18 cellular contexts compared by ENCODE assay signal in the genomic region with DNA sequence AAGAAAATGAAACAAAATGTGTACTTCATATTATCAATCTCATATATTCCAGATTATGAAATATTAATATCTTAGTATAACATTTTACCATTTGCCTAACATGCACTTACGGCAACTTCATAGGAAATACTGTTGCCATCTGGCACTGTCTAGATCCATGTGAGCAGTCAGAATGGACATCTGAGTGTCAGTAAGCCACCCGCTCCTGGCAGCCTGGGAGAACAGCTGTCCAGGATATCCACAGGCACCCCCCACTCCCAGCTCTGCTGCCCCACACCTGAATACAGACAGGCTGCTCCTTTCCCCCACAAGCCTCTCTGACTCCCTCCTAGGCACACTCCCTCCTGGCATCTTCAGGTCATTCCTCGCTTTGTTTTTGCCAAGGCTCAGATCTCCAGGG.
DNase-seq lines count a peak whose midpoint lies in the region; ATAC-seq and TF ChIP-seq lines count a peak whose summit lies in the region.
"Had no signal": no experiment of that assay in that cellular context is flagged by ENCODE, and none has a peak within 500 bp of the region (broad histone marks: within the 10 kb centered on the region; RNA-seq: fewer than 3 reads in every experiment).

No MANE protein-coding gene starts in this region.

- no peak overlapping the region for H3K14ac ChIP-seq in neuronal stem cell (ENCODE audit: low read length)

- H2BK12ac ChIP-seq in neuronal stem cell (ENCODE audit: low read length): no peak overlapping the region

- no peak overlapping the region for H2AFZ ChIP-seq in neuronal stem cell (ENCODE audit: low read length)

- no peak overlapping the region for H2BK5ac ChIP-seq in neuronal stem cell (ENCODE audit: low read length)

- H3K4me3 ChIP-seq in heart left ventricle (no peak overlapping the region), neuronal stem cell (ENCODE audit: low read length in 2 of 2) (no peak overlapping the region)
- H3K4me3 ChIP-seq: BLaER1 treated with 17β-estradiol and CSF1 and Interleukin-3, amounts not matched to agents 10 nM and 100 nM; SJSA1 had no signal

- no peak for TF ChIP-seq CTCF in heart left ventricle (IDR thresholded peaks at IDR 0.05)

- H3K4me2 ChIP-seq in neuronal stem cell (ENCODE audit: insufficient read depth, low read length, poor library complexity, severe bottlenecking): no peak overlapping the region
- H3K4me2 ChIP-seq: BLaER1 treated with 17β-estradiol and CSF1 and Interleukin-3, amounts not matched to agents 10 nM and 100 nM had no signal

- TF ChIP-seq POLR2A in heart left ventricle (IDR thresholded peaks at IDR 0.05): no peak

- no peak overlapping the region for H3K4ac ChIP-seq in neuronal stem cell (ENCODE audit: low read length)

- no peak overlapping the region for H3K18ac ChIP-seq in neuronal stem cell (ENCODE audit: low read length)

- ATAC-seq in Right ventricle myocardium superior (ENCODE audit: poor library complexity) (peak; percentile 52), heart left ventricle (peak; percentile 43 to 64 (median 54)), HG03520 (IDR thresholded peaks at IDR 0.05; ENCODE audit: unreplicated experiment) (no peak), GM21825 (IDR thresholded peaks at IDR 0.05; ENCODE audit: unreplicated experiment) (no peak)
- ATAC-seq: HepG2 had no signal

- no peak overlapping the region for H3K9ac ChIP-seq in neuronal stem cell (ENCODE audit: low read depth, low read length, poor library complexity)
- H3K9ac ChIP-seq: BLaER1 treated with 17β-estradiol and CSF1 and Interleukin-3, amounts not matched to agents 10 nM and 100 nM had no signal

- H3K36me3 ChIP-seq in heart left ventricle: no peaks in the 10 kb centered on the region
- no peaks in the 10 kb centered on the region for H3K36me3 ChIP-seq in neuronal stem cell (replicated peaks in 1 of 2; ENCODE audit: control insufficient read depth in 2 of 2, insufficient read depth in 2 of 2, low read length in 2 of 2)
- H3K36me3 ChIP-seq: BLaER1 treated with 17β-estradiol and CSF1 and Interleukin-3, amounts not matched to agents 10 nM and 100 nM; SJSA1 had no signal

- no peak overlapping the region for H3K27ac ChIP-seq in heart left ventricle
- H3K27ac ChIP-seq in neuronal stem cell (replicated peaks; ENCODE audit: low read length): no peak overlapping the region
- H3K27ac ChIP-seq: BLaER1 treated with 17β-estradiol and CSF1 and Interleukin-3, amounts not matched to agents 10 nM and 100 nM; SJSA1 had no signal

- H3K4me1 ChIP-seq in heart left ventricle (peaks cover 0 to 34% (median 13%) of the 10 kb centered on the region in 12 donors), neuronal stem cell (ENCODE audit: control insufficient read depth in 2 of 2, insufficient read depth in 1 of 2, low read depth in 1 of 2, low read length in 2 of 2) (peaks cover 0 to 3% of the 10 kb centered on the region in 2 donors)
- H3K4me1 ChIP-seq: BLaER1 treated with 17β-estradiol and CSF1 and Interleukin-3, amounts not matched to agents 10 nM and 100 nM had no signal

- intact Hi-C loops in Right ventricle myocardium superior (cut with DNase I) (loop anchor here (10.0 kb wide), 1 partner anchor 131 kb away; a partner anchor contains a TSS), cardiac septum (cut with DNase I) (loop anchor here (5.0 kb wide), 1 partner anchor 39 kb away; no protein-coding TSS in a partner anchor), heart left ventricle (cut with DNase I) (loop anchor here in 1 of 10 donors (10.0 kb wide), 1 partner anchor 59 kb away; no protein-coding TSS in a partner anchor)

- DNase-seq in Right ventricle myocardium superior (no peak), cardiac septum (ENCODE audit: low spot score) (no peak), heart left ventricle (no peak), neuronal stem cell (ENCODE audit: low spot score) (no peak), iPS-NIHi7 (ENCODE audit: extremely low spot score) (no peak)
- DNase-seq in stimulated activated CD4-positive, alpha-beta T cell treated with anti-CD3 and anti-CD28 coated beads, Interleukin-4, amount 100 ng/mL, for 24 hours: no peak
- DNase-seq: CD8-positive, alpha-beta memory T cell; KG1; NCI-H1048; NCI-H146; NCI-H226; NCI-H526 treated with DMSO at 0.1 percent for 48 hours; RPMI8226 had no signal

- 61 to 73% (median 66%) methylated on average over 3 of the region's 3 CpGs for WGBS in heart left ventricle, 4 donors
- no CpG with 5 or more reads among the region's 3 CpGs for WGBS in neuronal stem cell (ENCODE audit: extremely low coverage in 2 of 2, insufficient read length in 2 of 2, insufficient replicate concordance in 1 of 2), 2 donors

- H4K91ac ChIP-seq in neuronal stem cell (ENCODE audit: low read depth, low read length, poor library complexity): no peak overlapping the region

- no peaks in the 10 kb centered on the region for H3K79me1 ChIP-seq in neuronal stem cell (ENCODE audit: low read depth, low read length)

- H2AK5ac ChIP-seq in neuronal stem cell (ENCODE audit: low read depth, low read length): no peak overlapping the region

- H3K27me3 ChIP-seq in heart left ventricle (no peaks in the 10 kb centered on the region), neuronal stem cell (ENCODE audit: control insufficient read depth in 3 of 3, insufficient read depth in 3 of 3, low read depth in 1 of 3, low read length in 3 of 3) (no peaks in the 10 kb centered on the region)
- H3K27me3 ChIP-seq: BLaER1 treated with 17β-estradiol and CSF1 and Interleukin-3, amounts not matched to agents 10 nM and 100 nM; SJSA1 had no signal

- H3K23ac ChIP-seq in neuronal stem cell (ENCODE audit: low read depth, low read length, poor library complexity): peak overlapping the region; percentile 78

- no peak overlapping the region for H2BK15ac ChIP-seq in neuronal stem cell (ENCODE audit: low read length)

- H4K8ac ChIP-seq in neuronal stem cell (ENCODE audit: low read depth, low read length): peak overlapping the region; percentile 32

- H2BK120ac ChIP-seq in neuronal stem cell (ENCODE audit: low read depth, low read length): peak overlapping the region; percentile 28

- H3K9me3 ChIP-seq in heart left ventricle: peaks cover 0 to 3% (median 0%) of the 10 kb centered on the region in 12 donors
- no peaks in the 10 kb centered on the region for H3K9me3 ChIP-seq in neuronal stem cell (replicated peaks in 1 of 2; ENCODE audit: control insufficient read depth in 2 of 2, insufficient read depth in 1 of 2, low read depth in 1 of 2, low read length in 2 of 2)
- H3K9me3 ChIP-seq: BLaER1 treated with 17β-estradiol and CSF1 and Interleukin-3, amounts not matched to agents 10 nM and 100 nM; SJSA1 had no signal

Comparison
In these comparisons a context has a peak if more than half of its experiments do, and no peak if none do; other contexts are left out.
1. ATAC-seq: peak in Right ventricle myocardium superior (single experiment) and heart left ventricle (4 of 4); none in HG03520 (single experiment) and GM21825 (single experiment).